Comparison of ENCODE assay signal across 3 cellular contexts in the genomic region with DNA sequence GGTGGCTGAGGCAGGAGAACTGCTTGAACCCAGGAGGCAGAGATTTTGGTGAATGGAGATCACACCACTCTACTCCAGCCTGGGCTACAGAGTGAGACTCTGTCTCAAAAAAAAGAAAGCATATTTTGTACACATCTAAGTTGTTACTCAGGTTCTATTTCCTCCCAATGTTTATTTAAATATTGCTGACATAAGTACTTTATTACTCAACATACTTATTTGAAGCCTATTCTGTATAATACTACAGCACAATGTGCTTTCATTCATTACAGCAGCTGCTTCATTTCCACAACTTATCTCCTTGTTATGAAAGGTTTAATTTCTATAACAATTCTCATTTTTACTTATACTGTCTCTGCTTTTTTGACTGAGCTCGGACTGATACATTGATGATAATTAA.
TF ChIP-seq lines count a peak whose summit lies in the region.

No MANE protein-coding gene starts in this region.

TF ChIP-seq in A549, 52 proteins besides CTCF, POLR2A, EP300 and RAD21:
- no peak for TF ChIP-seq NR3C1 (IDR thresholded peaks at IDR 0.05)
- TF ChIP-seq MAFK (IDR thresholded peaks at IDR 0.05; ENCODE audit: partially characterized antibody) = peak; percentile 80

TF ChIP-seq in IMR-90, 13 proteins besides CTCF, POLR2A, EP300 and RAD21:
- TF ChIP-seq MAZ (IDR thresholded peaks at IDR 0.05; ENCODE audit: borderline replicate concordance, low read depth, low read length) (no peak), MXI1 (IDR thresholded peaks at IDR 0.05; ENCODE audit: borderline replicate concordance, low read depth, low read length) (no peak), CEBPB (IDR thresholded peaks at IDR 0.05; ENCODE audit: low read depth, low read length) (no peak), RCOR1 (IDR thresholded peaks at IDR 0.05; ENCODE audit: insufficient replicate concordance, low read length) (no peak), MAFK (IDR thresholded peaks at IDR 0.05; ENCODE audit: low read depth, low read length) (peak; percentile 97)

TF ChIP-seq in H1, 55 proteins besides CTCF, POLR2A, EP300 and RAD21:
- TF ChIP-seq TAF1 (IDR thresholded peaks at IDR 0.05; ENCODE audit: low read depth, low read length) (no peak), BACH1 (IDR thresholded peaks at IDR 0.05; ENCODE audit: low read length) (no peak), MAFK (IDR thresholded peaks at IDR 0.05; ENCODE audit: low read depth, low read length) (peak; percentile 37; the same call in 1 of the 2 replicates), GTF2F1 (IDR thresholded peaks at IDR 0.05; ENCODE audit: borderline replicate concordance, low read depth, low read length) (no peak), RXRA (IDR thresholded peaks at IDR 0.05; ENCODE audit: insufficient read depth, low read depth, low read length) (no peak), SP1 (IDR thresholded peaks at IDR 0.05; ENCODE audit: low read depth, low read length) (no peak), SUZ12 (IDR thresholded peaks at IDR 0.05; ENCODE audit: low read length) (no peak), SIX5 (IDR thresholded peaks at IDR 0.05; ENCODE audit: low read depth, low read length) (no peak)
TF ChIP-seq in H1: peak in this region for 1.
